12 cellular contexts compared by ENCODE assay signal in the genomic region with DNA sequence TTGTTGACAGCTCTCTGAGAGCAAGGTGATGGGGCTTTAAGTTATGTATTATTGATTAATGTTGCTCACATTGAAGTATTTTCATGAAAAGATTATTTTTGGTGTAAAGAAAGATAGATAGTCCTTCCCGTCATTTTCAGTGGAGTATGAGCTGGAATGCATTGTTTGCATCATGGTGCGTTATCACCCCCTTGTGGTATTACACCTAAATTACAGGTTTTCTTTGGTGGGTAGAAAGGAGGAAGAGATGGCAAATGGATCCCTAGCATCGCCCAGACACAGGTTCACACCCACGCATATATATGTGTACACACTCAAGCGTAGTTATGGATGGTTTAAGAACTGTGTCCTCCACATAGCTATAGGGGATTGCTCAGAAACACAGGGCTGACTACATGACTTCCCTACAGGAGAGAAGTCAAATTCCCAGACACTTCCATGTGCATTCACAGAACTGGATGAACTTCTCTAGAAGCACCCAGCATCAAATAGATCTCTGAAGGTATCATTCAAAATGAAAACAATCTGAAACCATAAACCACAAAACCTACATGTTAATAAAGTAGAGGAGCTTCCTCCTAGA. TPM values are rescaled to one million over a fixed set of nuclear protein-coding genes. Genes with fewer than 3 reads are reported as not detected.
DNase-seq lines count a peak whose midpoint lies in the region; ATAC-seq, FAIRE-seq and TF ChIP-seq lines count a peak whose summit lies in the region.
"Had no signal": no experiment of that assay in that cellular context is flagged by ENCODE, and none has a peak within 500 bp of the region (broad histone marks: within the 10 kb centered on the region; RNA-seq: fewer than 3 reads in every experiment).

No MANE protein-coding gene starts in this region.

- peaks cover 23% of the 10 kb centered on the region for H3K27me3 Mint-ChIP-seq in nephron progenitor cell (ENCODE audit: low read depth, poor library complexity)

- H3K4me3 ChIP-seq in choroid plexus epithelial cell (ENCODE audit: low read depth, low read length): no peak overlapping the region

- H3K4me1 Mint-ChIP-seq in nephron progenitor cell: no peaks in the 10 kb centered on the region

- H3K36me3 Mint-ChIP-seq in nephron progenitor cell (ENCODE audit: low read depth): no peaks in the 10 kb centered on the region

- no peak overlapping the region for H3K27ac Mint-ChIP-seq in nephron progenitor cell

- ATAC-seq in GM21515 (IDR thresholded peaks at IDR 0.05; ENCODE audit: unreplicated experiment): no peak
- no peak for ATAC-seq in GM19023 (IDR thresholded peaks at IDR 0.05; ENCODE audit: unreplicated experiment)

- FAIRE-seq in GM18507 (lab: Jason Lieb, UNC) (peak; percentile 21), frontal cortex (lab: Jason Lieb, UNC) (no peak)

- no peak overlapping the region for H3K4me3 Mint-ChIP-seq in nephron progenitor cell

- no peak for DNase-seq in GM18507 (ENCODE audit: extremely low spot score, insufficient read length, low read depth)
- peak; percentile 44 for DNase-seq in NCI-H526 treated with DMSO at 0.1 percent for 48 hours (lab: John Stamatoyannopoulos, UW)
- DNase-seq in choroid plexus epithelial cell (ENCODE audit: low read depth): peak; percentile 21
- DNase-seq in nephron progenitor cell: no peak
- no peak for DNase-seq in GM19238 (ENCODE audit: insufficient read length, low spot score)
- no peak for DNase-seq in frontal cortex (ENCODE audit: low spot score in 2 of 2)
- DNase-seq: activated T-cell treated with anti-CD3 and anti-CD28 coated beads, Interleukin-2, amount 50 U/mL, for 48 hours; cerebellar nuclear complex; hypothalamus had no signal

- TF ChIP-seq CTCF in choroid plexus epithelial cell (conservative IDR thresholded peaks at IDR 0.05; ENCODE audit: low read depth, low read length): peak; percentile 33
- TF ChIP-seq CTCF in nephron progenitor cell (IDR thresholded peaks at IDR 0.05): peak; percentile 39

- H3K9me3 Mint-ChIP-seq in nephron progenitor cell: peaks cover 27% of the 10 kb centered on the region

RNA-seq across cellular contexts. Expression of a gene that starts 14.4 kb away (rescaled TPM):
- not detected for total RNA-seq in frontal cortex
- total RNA-seq: ureter had no signal

RNA-seq across cellular contexts. Expression of a gene that starts 15.6 kb away (rescaled TPM):
- total RNA-seq in frontal cortex: not detected
- total RNA-seq: ureter had no signal

RNA-seq across cellular contexts. Expression of a gene that starts 59.0 kb away (rescaled TPM):
- total RNA-seq in frontal cortex: not detected
- total RNA-seq: ureter had no signal

Comparison
In these comparisons a context has a peak if more than half of its experiments do, and no peak if none do; other contexts are left out.
1. DNase-seq: peak in NCI-H526 treated with DMSO at 0.1 percent for 48 hours (single experiment) and choroid plexus epithelial cell (single experiment); none in GM18507 (single experiment), nephron progenitor cell (single experiment), GM19238 (single experiment) and frontal cortex (0 of 2).